7 cellular contexts compared by ENCODE assay signal in the genomic region with DNA sequence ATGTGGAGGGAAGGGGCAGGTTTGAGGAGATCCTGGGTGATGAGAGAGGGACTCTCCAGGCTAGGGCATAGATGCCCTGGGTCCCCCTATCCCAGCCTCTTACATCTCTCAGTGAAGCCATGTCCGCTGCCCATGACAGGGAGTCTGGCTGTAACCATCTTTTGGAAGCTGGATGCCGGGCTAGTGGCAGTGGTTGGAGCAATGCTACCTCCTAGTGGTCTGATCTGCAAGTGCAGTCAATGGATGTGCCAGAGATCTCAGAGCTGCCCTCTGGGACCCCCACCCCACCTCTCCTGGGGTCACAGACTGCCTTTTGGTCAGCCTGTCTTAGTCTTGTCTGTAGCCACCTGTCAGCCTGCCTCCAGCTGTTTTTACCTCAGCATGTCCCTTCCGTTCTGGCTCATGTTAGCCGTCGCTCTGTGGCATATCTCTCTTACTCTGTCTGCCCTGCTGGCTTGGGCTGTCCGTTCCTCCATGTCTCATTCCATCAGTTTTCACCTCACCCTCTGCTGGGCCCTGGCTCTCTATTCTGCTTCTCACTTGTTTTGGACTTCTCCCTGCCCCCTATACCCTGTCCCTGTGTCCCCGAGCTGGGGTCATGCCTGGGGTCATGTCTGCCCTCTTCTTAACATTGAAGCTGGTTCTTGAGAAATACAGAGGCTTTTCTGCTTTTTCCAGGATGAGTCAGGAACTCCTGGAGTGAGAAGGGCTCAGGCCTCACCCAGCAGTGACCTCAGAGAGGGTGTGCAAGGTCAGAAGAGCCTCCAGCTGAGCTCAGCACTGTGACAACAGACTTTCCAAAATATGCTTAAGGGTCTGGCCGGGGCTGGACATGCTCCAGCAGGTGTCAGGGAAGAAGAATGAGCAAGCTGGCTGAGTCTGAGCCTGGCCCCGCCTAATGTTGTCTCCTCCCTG. TPM values are rescaled to one million over a fixed set of nuclear protein-coding genes. Genes with fewer than 3 reads are reported as not detected.
DNase-seq lines count a peak whose midpoint lies in the region; ATAC-seq, FAIRE-seq and TF ChIP-seq lines count a peak whose summit lies in the region.

No MANE protein-coding gene starts in this region.

- no peak overlapping the region for H3K4me3 Mint-ChIP-seq in T-helper 17 cell

- RAD21 ChIA-PET in GM12878 (lab: Charles Lee; ENCODE audit: unreplicated experiment): interaction anchor here (0.6 to 4.4 kb wide), 19 partner anchors 15 to 280 kb away, joined by 3 to 49 read pairs (median 4); a partner anchor contains a TSS

- SMC1A ChIA-PET in GM12878 (lab: Charles Lee; ENCODE audit: uncharacterized antibody, unreplicated experiment): interaction anchor here (0.8 to 2.8 kb wide), 13 partner anchors 13 to 138 kb away, joined by 3 to 32 read pairs (median 3); no protein-coding TSS in a partner anchor

- H3K27me3 ChIP-seq in GM12878 (replicated peaks in 1 of 2; ENCODE audit: control insufficient read depth in 2 of 2, insufficient read depth in 2 of 2, low read length in 1 of 2) (peaks cover 0 to 1% of the 10 kb centered on the region in 2 experiments; a peak in 1 of 4 replicates), hepatocyte (no peaks in the 10 kb centered on the region)

- TF ChIP-seq POLR2A in GM12878 (IDR thresholded peaks at IDR 0.05; ENCODE audit: low read depth, low read length): no peak

- FAIRE-seq in GM12878 (lab: Jason Lieb, UNC): peak; percentile 95

- H3K36me3 Mint-ChIP-seq in T-helper 17 cell (ENCODE audit: low read depth): peaks cover 9% of the 10 kb centered on the region

- ATAC-seq in T-helper 17 cell (peak; percentile 71), GM12878 (peak; percentile 87), HG03571 (IDR thresholded peaks at IDR 0.05; ENCODE audit: unreplicated experiment) (no peak)

- H3K36me3 ChIP-seq in GM12878 (ENCODE audit: control insufficient read depth in 2 of 2, insufficient read depth in 2 of 2, low read length in 1 of 2): no peaks in the 10 kb centered on the region
- no peaks in the 10 kb centered on the region for H3K36me3 ChIP-seq in hepatocyte (replicated peaks; ENCODE audit: insufficient read depth, low read depth)

- H3K9me2 ChIP-seq in hepatocyte (replicated peaks; ENCODE audit: insufficient read depth): no peaks in the 10 kb centered on the region

- intact Hi-C loops in GM12878 (cut with micrococcal nuclease; ENCODE audit: unreplicated experiment): loop anchor here (1.0 to 5.0 kb wide), 2 partner anchors 119 to 138 kb away; no protein-coding TSS in a partner anchor

- H3K9ac ChIP-seq in GM12878 (ENCODE audit: control insufficient read depth, insufficient read depth, low read length): no peak overlapping the region

- H3K4me3 ChIP-seq in GM12878 (no peak overlapping the region), hepatocyte (no peak overlapping the region), skeletal muscle cell (ENCODE audit: low read depth, low read length) (no peak overlapping the region)

- H3K79me2 ChIP-seq in GM12878 (ENCODE audit: control insufficient read depth, insufficient read depth, low read length) (no peaks in the 10 kb centered on the region), hepatocyte (no peaks in the 10 kb centered on the region)

- H3K4me1 Mint-ChIP-seq in T-helper 17 cell: peaks cover 5% of the 10 kb centered on the region

- H3K27me3 Mint-ChIP-seq in T-helper 17 cell: peaks cover 71% of the 10 kb centered on the region

- in situ Hi-C loops in GM12878 (cut with MboI): loop anchor here (5.0 kb wide), 1 partner anchor 118 kb away; no protein-coding TSS in a partner anchor

- no peak overlapping the region for H2AFZ ChIP-seq in GM12878 (ENCODE audit: control insufficient read depth, low read depth, low read length)
- H2AFZ ChIP-seq in hepatocyte: no peak overlapping the region

- no peaks in the 10 kb centered on the region for H3K9me3 ChIP-seq in T-helper 17 cell (ENCODE audit: control insufficient read depth, low read length, poor library complexity, severe bottlenecking)
- H3K9me3 ChIP-seq in GM12878 (replicated peaks; ENCODE audit: control insufficient read depth, insufficient read depth, low read length): no peaks in the 10 kb centered on the region
- H3K9me3 ChIP-seq in hepatocyte (ENCODE audit: low read depth): no peaks in the 10 kb centered on the region

- H4K20me1 ChIP-seq in GM12878 (ENCODE audit: control insufficient read depth, insufficient read depth) (no peaks in the 10 kb centered on the region), hepatocyte (ENCODE audit: insufficient read depth, poor library complexity, severe bottlenecking) (no peaks in the 10 kb centered on the region)

- no peak overlapping the region for H3K27ac Mint-ChIP-seq in T-helper 17 cell

- CTCF ChIA-PET in GM12878 (lab: Yijun Ruan, JAX): interaction anchor here (0.7 to 2.2 kb wide), 38 partner anchors 12 to 542 kb away, joined by 3 to 83 read pairs (median 4); a partner anchor contains a TSS

- peak; percentile 81 for TF ChIP-seq RAD21 in GM12878 (IDR thresholded peaks at IDR 0.05; ENCODE audit: insufficient read depth, low read depth, low read length)

- H3K4me2 ChIP-seq in GM12878 (ENCODE audit: control insufficient read depth, insufficient read depth): no peak overlapping the region
- no peak overlapping the region for H3K4me2 ChIP-seq in hepatocyte

- BruUV-seq in GM12878 (replicated peaks; lab: Mats Ljungman, UMichigan): no TSS peak

- H3K4me1 ChIP-seq in GM12878 (ENCODE audit: control insufficient read depth, insufficient read depth, low read length) (no peaks in the 10 kb centered on the region), hepatocyte (ENCODE audit: insufficient read depth) (peaks cover 2% of the 10 kb centered on the region)

- 24% methylated on average over 9 of the region's 9 CpGs for WGBS in GM12878 (ENCODE audit: insufficient coverage, insufficient replicate concordance, low lambda C conversion rate, missing lambda C conversion rate)
- WGBS in hepatocyte (ENCODE audit: low lambda C conversion rate, missing lambda C conversion rate): 39% methylated on average over 9 of the region's 9 CpGs

- POLR2A ChIA-PET in GM12878 (lab: Charles Lee): interaction anchor here (0.6 to 1.1 kb wide), 3 partner anchors 59 to 276 kb away, joined by 3 to 5 read pairs (median 3); no protein-coding TSS in a partner anchor

- H3K27ac ChIP-seq in GM12878 (ENCODE audit: control insufficient read depth, insufficient read depth) (no peak overlapping the region), hepatocyte (no peak overlapping the region)

- DNase-seq in GM10266 (ENCODE audit: extremely low spot score) (peak; percentile 71), NCI-H1092 (lab: John Stamatoyannopoulos, UW) (peak; percentile 63), T-helper 17 cell (peak in 2 of 3 donors; percentile 19 to 49), GM12878 (ENCODE audit: low read depth, low spot score) (no peak), hepatocyte (ENCODE audit: low spot score) (peak; percentile 86), skeletal muscle cell (ENCODE audit: low read depth) (peak; percentile 10)

- TF ChIP-seq EP300 in GM12878 (IDR thresholded peaks at IDR 0.05; ENCODE audit: borderline replicate concordance in 1 of 2, control insufficient read depth in 1 of 2, low read depth in 2 of 2, low read length in 2 of 2): no peak

- TF ChIP-seq CTCF in GM10266 (IDR thresholded peaks at IDR 0.05; ENCODE audit: control insufficient read depth, insufficient read depth, low read depth, missing control alignments) (peak; percentile 84), GM12878 (IDR thresholded peaks at IDR 0.05 in 2 of 3, conservative IDR thresholded peaks at IDR 0.05 in 1 of 3; ENCODE audit: control insufficient read depth in 2 of 3, extremely low read depth in 1 of 3, insufficient read depth in 1 of 3, low read depth in 3 of 3, low read length in 3 of 3) (peak; percentile 92 to 95 (median 93); a peak in 5 of 6 replicates), hepatocyte (IDR thresholded peaks at IDR 0.05; ENCODE audit: poor library complexity) (peak; percentile 86)

TF ChIP-seq in GM12878, 131 proteins besides CTCF, POLR2A, EP300 and RAD21 (continues in another document):
- TF ChIP-seq YY1 (IDR thresholded peaks at IDR 0.05; ENCODE audit: low read depth, low read length) (peak; percentile 62; the same call in 1 of the 2 replicates), NRF1 (conservative IDR thresholded peaks at IDR 0.05; ENCODE audit: low read depth, low read length) (no peak), SREBF1 (IDR thresholded peaks at IDR 0.05; ENCODE audit: low read length) (no peak), ZBED1 (IDR thresholded peaks at IDR 0.05; ENCODE audit: borderline replicate concordance) (no peak), YBX1 (IDR thresholded peaks at IDR 0.05) (no peak)
- TF ChIP-seq, protein P1, sequence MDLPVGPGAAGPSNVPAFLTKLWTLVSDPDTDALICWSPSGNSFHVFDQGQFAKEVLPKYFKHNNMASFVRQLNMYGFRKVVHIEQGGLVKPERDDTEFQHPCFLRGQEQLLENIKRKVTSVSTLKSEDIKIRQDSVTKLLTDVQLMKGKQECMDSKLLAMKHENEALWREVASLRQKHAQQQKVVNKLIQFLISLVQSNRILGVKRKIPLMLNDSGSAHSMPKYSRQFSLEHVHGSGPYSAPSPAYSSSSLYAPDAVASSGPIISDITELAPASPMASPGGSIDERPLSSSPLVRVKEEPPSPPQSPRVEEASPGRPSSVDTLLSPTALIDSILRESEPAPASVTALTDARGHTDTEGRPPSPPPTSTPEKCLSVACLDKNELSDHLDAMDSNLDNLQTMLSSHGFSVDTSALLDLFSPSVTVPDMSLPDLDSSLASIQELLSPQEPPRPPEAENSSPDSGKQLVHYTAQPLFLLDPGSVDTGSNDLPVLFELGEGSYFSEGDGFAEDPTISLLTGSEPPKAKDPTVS (IDR thresholded peaks at IDR 0.05; ENCODE audit: low read depth, low read length): no peak

RNA-seq across cellular contexts. Expression of a gene that starts 52.0 kb away (rescaled TPM):
- total RNA-seq in T-helper 17 cell (under 1 TPM in 1 of 2 donors, not detected in 1; 0.20 TPM), GM12878 (2014; rRNA removed) (3.3 and 4.2 TPM in 2 replicates), GM12878 (2014; rRNA removed; fragmentation: Illumina TruSeq; extraction: Trizol) (2.4 and 2.7 TPM in 2 replicates), GM12878 (2021) (2.4 and 3.1 TPM in 2 replicates), hepatocyte (43.3 and 52.1 TPM in 2 replicates)
- total RNA-seq in GM12878 (2013; cell fraction: nucleolus; rRNA removed): 22.5 and 26.7 TPM in 2 replicates
- polyA plus RNA-seq in GM12878 (2011; ENCODE audit: low read depth): 3.6 TPM
- polyA plus RNA-seq in GM12878 (2011; rRNA removed) (6.0 and 20.1 TPM in 2 replicates), GM12878 (2014; fragmentation: Illumina TruSeq; extraction: Trizol) (8.4 and 9.3 TPM in 2 replicates), GM12878 (2014; fragmentation: Nextera tagmentation; extraction: Ambion mirVana) (1 to 10 TPM in 1 of 2 experiments, under 1 TPM in 1; 0.86 to 2.6 TPM), GM12878 (2014; rRNA removed) (4.1 and 7.3 TPM in 2 replicates), GM12878 (2016; fragmentation: Nextera tagmentation; extraction: Ambion mirVana) (1 to 10 TPM; 2.3 to 3.8 TPM), hepatocyte (117 and 156 TPM in 2 replicates)
- 31.4 and 54.1 TPM in 2 replicates for polyA plus RNA-seq in GM12878 (2011; cell fraction: cytosol; rRNA removed)
- 12.3 and 17.1 TPM in 2 replicates for polyA plus RNA-seq in GM12878 (2011; cell fraction: nucleus; rRNA removed)
- 2.3 and 2.8 TPM in 2 replicates for polyA plus RNA-seq in GM12878 (2012)
- 24.0 and 34.6 TPM in 2 replicates for polyA minus RNA-seq in GM12878 (2011; rRNA and poly(A)+ RNA removed)
- 2.6 and 6.0 TPM in 2 replicates for polyA minus RNA-seq in GM12878 (2011; cell fraction: cytosol; rRNA and poly(A)+ RNA removed)
- 6.0 and 6.6 TPM in 2 replicates for polyA minus RNA-seq in GM12878 (2011; cell fraction: nucleus; rRNA and poly(A)+ RNA removed)
